In genomic region chr5:128084228-128085167, GRCh38 we compare ENCODE assay signal across 8 cellular contexts. TPM values are rescaled to one million over a fixed set of nuclear protein-coding genes. Genes with fewer than 3 reads are reported as not detected.
DNase-seq lines count a peak whose midpoint lies in the region; ATAC-seq and TF ChIP-seq lines count a peak whose summit lies in the region.

No MANE protein-coding gene starts in this region.

- in situ Hi-C loops in KBM-7 (cut with MboI; ENCODE audit: low pct_unique_long_range_greater_than_20kb, low sequenced_read_pairs) = no loop called here

- peak; percentile 37 for DNase-seq in DMS53 treated with DMSO at 0.1 percent for 48 hours (lab: John Stamatoyannopoulos, UW; ENCODE audit: unreplicated experiment)
- DNase-seq in KBM-7 = peak; percentile 55
- DNase-seq in activated CD4-positive, alpha-beta T cell treated with anti-CD3 and anti-CD28 coated beads for 24 hours (ENCODE audit: low read depth in 2 of 2) = peak; percentile 16 to 39
- DNase-seq in choroid plexus epithelial cell (ENCODE audit: low read depth) = peak; percentile 25
- peak; percentile 52 for DNase-seq in left lobe of liver (ENCODE audit: low spot score)
- peak; percentile 26 to 32 for DNase-seq in stimulated activated CD4-positive, alpha-beta T cell treated with anti-CD3 and anti-CD28 coated beads, Interleukin-2, amount 100 ng/mL, for 48 hours
- DNase-seq in NCI-H2196 treated with DMSO at 0.1 percent for 48 hours (lab: John Stamatoyannopoulos, UW; ENCODE audit: unreplicated experiment) = no peak

- TF ChIP-seq CTCF in choroid plexus epithelial cell (conservative IDR thresholded peaks at IDR 0.05; ENCODE audit: low read depth, low read length) = no peak

- ATAC-seq in GM21576 (IDR thresholded peaks at IDR 0.05; ENCODE audit: unreplicated experiment) = peak; percentile 8
- peak; percentile 6 for ATAC-seq in left lobe of liver

- H3K4me3 ChIP-seq in choroid plexus epithelial cell (ENCODE audit: low read depth, low read length) = peak overlapping the region; percentile 85

RNA-seq across cellular contexts. Expression of gene SLC12A2, which starts 0.9 kb away (rescaled TPM):
- 3.8 TPM for total RNA-seq in left lobe of liver
